1 cellular context compared by ENCODE assay signal in genomic region chr2:202911513-202912341, GRCh38.
TF ChIP-seq lines count a peak whose summit lies in the region.

TSS of gene CARF (plus strand) at chr2:202912275. CDS start at chr2:202941903, 29,628 bp downstream.
TSS of gene WDR12 (minus strand) at chr2:202911673. CDS start at chr2:202911476, 197 bp downstream.

TF ChIP-seq in HepG2, 621 proteins besides CTCF, POLR2A, EP300 and RAD21 (continued from another document and continues in another):
- TF ChIP-seq DMTF1 (CRISPR knock-in tag; IDR thresholded peaks at IDR 0.05) = no peak
- peak; percentile 23; the same call in 1 of the 2 replicates for TF ChIP-seq ZNF704 (CRISPR knock-in tag; IDR thresholded peaks at IDR 0.05; ENCODE audit: borderline replicate concordance)
- TF ChIP-seq PTBP1 (IDR thresholded peaks at IDR 0.05; ENCODE audit: low read depth, low read length, poor library complexity, severe bottlenecking) = no peak
- TF ChIP-seq TOPORS (CRISPR knock-in tag; IDR thresholded peaks at IDR 0.05) = 0 out of 2 replicates have a peak, but pooled peaks have one; percentile 33
- TF ChIP-seq LBX2 (CRISPR knock-in tag; IDR thresholded peaks at IDR 0.05; ENCODE audit: borderline replicate concordance) = no peak
- TF ChIP-seq ZNF513 (CRISPR knock-in tag; conservative IDR thresholded peaks at IDR 0.05) = no peak
- no peak for TF ChIP-seq ZBTB7B (CRISPR knock-in tag; IDR thresholded peaks at IDR 0.05)
- peak; percentile 90 for TF ChIP-seq POLR2G (IDR thresholded peaks at IDR 0.05; ENCODE audit: low read depth, low read length)
- TF ChIP-seq MAX (IDR thresholded peaks at IDR 0.05) = peak; percentile 99
- TF ChIP-seq THAP9 (CRISPR knock-in tag; IDR thresholded peaks at IDR 0.05; ENCODE audit: borderline replicate concordance) = peak; percentile 65; the same call in 1 of the 2 replicates
- 0 out of 2 replicates have a peak, but pooled peaks have one; percentile 57 for TF ChIP-seq BCL3 (CRISPR knock-in tag; IDR thresholded peaks at IDR 0.05)
- no peak for TF ChIP-seq GPN1 (CRISPR knock-in tag; IDR thresholded peaks at IDR 0.05; ENCODE audit: borderline replicate concordance)
- TF ChIP-seq ZNF207 (IDR thresholded peaks at IDR 0.05; ENCODE audit: borderline replicate concordance) = no peak
- TF ChIP-seq PCBP2 (optimal IDR thresholded peaks at IDR 0.05; ENCODE audit: low read depth, low read length, poor library complexity, severe bottlenecking) = no peak
- no peak for TF ChIP-seq KMT2A (CRISPR knock-in tag; IDR thresholded peaks at IDR 0.05)
- peak; percentile 76; the same call in 1 of the 2 replicates for TF ChIP-seq ZKSCAN8 (CRISPR knock-in tag; IDR thresholded peaks at IDR 0.05; ENCODE audit: borderline replicate concordance)
- TF ChIP-seq ZHX2 (IDR thresholded peaks at IDR 0.05; ENCODE audit: low read depth) = no peak
- TF ChIP-seq ZHX2 (CRISPR knock-in tag; IDR thresholded peaks at IDR 0.05; ENCODE audit: borderline replicate concordance) = 0 out of 2 replicates have a peak, but pooled peaks have one; percentile 50
- peak; percentile 66; the same call in 1 of the 2 replicates for TF ChIP-seq ZNF446 (CRISPR knock-in tag; IDR thresholded peaks at IDR 0.05)
- no peak for TF ChIP-seq HINFP (CRISPR knock-in tag; IDR thresholded peaks at IDR 0.05; ENCODE audit: low read depth)
- no peak; the same call in 1 of the 2 replicates for TF ChIP-seq DR1 (CRISPR knock-in tag; IDR thresholded peaks at IDR 0.05)
- peak; percentile 68 for TF ChIP-seq HNF4A (CRISPR knock-in tag; IDR thresholded peaks at IDR 0.05)
- 0 out of 2 replicates have a peak, but pooled peaks have one; percentile 20 for TF ChIP-seq ZNF777 (CRISPR knock-in tag; IDR thresholded peaks at IDR 0.05)
- TF ChIP-seq ZNF543 (CRISPR knock-in tag; IDR thresholded peaks at IDR 0.05) = no peak
- 0 out of 2 replicates have a peak, but pooled peaks have one; percentile 46 for TF ChIP-seq ZSCAN12 (CRISPR knock-in tag; IDR thresholded peaks at IDR 0.05)
- no peak; the same call in 1 of the 2 replicates for TF ChIP-seq SRY (CRISPR knock-in tag; IDR thresholded peaks at IDR 0.05)
- peak; percentile 65; the same call in 1 of the 2 replicates for TF ChIP-seq KDM2A (CRISPR knock-in tag; IDR thresholded peaks at IDR 0.05; ENCODE audit: borderline replicate concordance, low read depth)
- no peak for TF ChIP-seq CERS6 (CRISPR knock-in tag; IDR thresholded peaks at IDR 0.05)
- TF ChIP-seq ZNF749 (CRISPR knock-in tag; IDR thresholded peaks at IDR 0.05; ENCODE audit: borderline replicate concordance) = no peak
- TF ChIP-seq ZNF546 (CRISPR knock-in tag; conservative IDR thresholded peaks at IDR 0.05) = no peak
- no peak for TF ChIP-seq SMARCC2 (IDR thresholded peaks at IDR 0.05)
- TF ChIP-seq HES4 (CRISPR knock-in tag; IDR thresholded peaks at IDR 0.05; ENCODE audit: borderline replicate concordance) = 0 out of 2 replicates have a peak, but pooled peaks have one; percentile 75
- peak; percentile 83 for TF ChIP-seq HNRNPLL (IDR thresholded peaks at IDR 0.05; ENCODE audit: low read depth, low read length, poor library complexity, severe bottlenecking)
- 0 out of 2 replicates have a peak, but pooled peaks have one; percentile 53 for TF ChIP-seq ZNF44 (CRISPR knock-in tag; IDR thresholded peaks at IDR 0.05)
- no peak for TF ChIP-seq AKAP8 (CRISPR knock-in tag; IDR thresholded peaks at IDR 0.05)
- no peak for TF ChIP-seq SRSF1 (optimal IDR thresholded peaks at IDR 0.05; ENCODE audit: low read depth, low read length)
- TF ChIP-seq ZNF768 (CRISPR knock-in tag; IDR thresholded peaks at IDR 0.05) = 0 out of 2 replicates have a peak, but pooled peaks have one; percentile 38
- peak; percentile 42; the same call in 1 of the 2 replicates for TF ChIP-seq ZNF276 (CRISPR knock-in tag; IDR thresholded peaks at IDR 0.05; ENCODE audit: low read depth)
- TF ChIP-seq ARNT2 (CRISPR knock-in tag; IDR thresholded peaks at IDR 0.05; ENCODE audit: low read depth) = no peak
